1 cellular context compared by ENCODE assay signal in genomic region chr1:75203415-75204277, GRCh38.
A peak's percentile ranks its signal among the peaks of the same experiment; 100 is the strongest.
TF ChIP-seq lines count a peak whose summit lies in the region.

No MANE protein-coding gene starts in this region.

TF ChIP-seq in HepG2, 621 proteins besides CTCF, POLR2A, EP300 and RAD21 (continued from another document):
- no peak for TF ChIP-seq PAXIP1 (CRISPR knock-in tag; conservative IDR thresholded peaks at IDR 0.05)
- TF ChIP-seq ZNF33B (CRISPR knock-in tag; IDR thresholded peaks at IDR 0.05) = no peak
- TF ChIP-seq RERE (CRISPR knock-in tag; IDR thresholded peaks at IDR 0.05; ENCODE audit: low read depth) = no peak
- no peak for TF ChIP-seq ZHX1 (CRISPR knock-in tag; IDR thresholded peaks at IDR 0.05; ENCODE audit: low read depth)
- no peak for TF ChIP-seq NCOA2 (CRISPR knock-in tag; IDR thresholded peaks at IDR 0.05)
- TF ChIP-seq SMC3 (IDR thresholded peaks at IDR 0.05; ENCODE audit: low read length) = peak; percentile 66; the same call in 1 of the 2 replicates
- TF ChIP-seq FOXP4 (CRISPR knock-in tag; IDR thresholded peaks at IDR 0.05) = 0 out of 2 replicates have a peak, but pooled peaks have one; percentile 32
- TF ChIP-seq ZNF260 (CRISPR knock-in tag; IDR thresholded peaks at IDR 0.05; ENCODE audit: borderline replicate concordance, low read depth) = no peak
- TF ChIP-seq KLF16 (CRISPR knock-in tag; IDR thresholded peaks at IDR 0.05) = no peak
- no peak for TF ChIP-seq ZNF251 (CRISPR knock-in tag; IDR thresholded peaks at IDR 0.05)
TF ChIP-seq in HepG2: peak in this region for 6.
